ENCODE assay signal across 32 cellular contexts in the genomic region with DNA sequence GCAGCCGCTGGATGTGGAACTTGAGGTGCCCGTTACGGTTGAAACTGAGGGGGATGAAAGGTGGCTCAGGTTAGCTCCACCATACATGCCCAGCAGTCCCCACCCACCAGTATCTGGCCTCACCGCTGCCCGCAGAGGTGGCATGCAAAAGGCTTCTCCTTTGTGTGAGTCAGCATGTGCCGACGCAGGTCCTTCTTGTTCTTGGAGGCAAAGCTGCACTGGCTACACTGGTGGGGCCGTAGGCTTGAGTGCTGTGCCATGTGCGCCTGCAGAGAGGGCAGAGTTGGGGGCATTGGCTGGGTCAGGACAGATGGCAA. TPM values are rescaled to one million over a fixed set of nuclear protein-coding genes. Genes with fewer than 3 reads are reported as not detected.
DNase-seq lines count a peak whose midpoint lies in the region; ATAC-seq, FAIRE-seq and TF ChIP-seq lines count a peak whose summit lies in the region.
"Had no signal": no experiment of that assay in that cellular context is flagged by ENCODE, and none has a peak within 500 bp of the region (broad histone marks: within the 10 kb centered on the region; RNA-seq: fewer than 3 reads in every experiment).

No MANE protein-coding gene starts in this region.

- H3K9me3 ChIP-seq in GM12878 (replicated peaks; ENCODE audit: control insufficient read depth, insufficient read depth, low read length) (no peaks in the 10 kb centered on the region), osteoblast (ENCODE audit: low read depth, low read length) (no peaks in the 10 kb centered on the region), gastroesophageal sphincter (no peaks in the 10 kb centered on the region)
- H3K9me3 ChIP-seq: esophagus squamous epithelium, MG63, neutrophil, vagina had no signal

- DNase-seq in NCI-H524 (lab: John Stamatoyannopoulos, UW): peak; percentile 28 to 65
- no peak for DNase-seq in NCI-H524 treated with DMSO at 0.1 percent for 48 hours (lab: John Stamatoyannopoulos, UW)
- DNase-seq in G401 (ENCODE audit: low spot score): peak; percentile 37
- no peak for DNase-seq in GM12878 (ENCODE audit: low read depth, low spot score)
- DNase-seq in osteoblast (ENCODE audit: insufficient read length, low spot score, missing footprints): peak; percentile 89
- DNase-seq in amniotic stem cell (lab: John Stamatoyannopoulos, UW): no peak
- DNase-seq in CD1c-positive myeloid dendritic cell (ENCODE audit: extremely low spot score): no peak
- DNase-seq: activated CD4-positive, alpha-beta T cell treated with anti-CD3 and anti-CD28 coated beads for 36 hours; activated naive CD4-positive, alpha-beta T cell treated with Interleukin-2 at 50 U/mL for 16 hours; activated T-cell treated with anti-CD3 and anti-CD28 coated beads, Interleukin-2, amount 50 U/mL, for 48 hours; AML-193; brain microvascular endothelial cell; CD4-positive, alpha-beta memory T cell; esophagus squamous epithelium; HCEC 1CT; MG63; NCI-H2029; NCI-H226; NCI-H748 treated with DMSO at 0.1 percent for 48 hours; RPMI8226; stimulated activated naive CD8-positive, alpha-beta T cell treated with anti-CD3 and anti-CD28 coated beads, Interleukin-15, amount 100 ng/mL, for 72 hours; T-helper 2 cell had no signal

- no peak overlapping the region for H3K9ac ChIP-seq in GM12878 (ENCODE audit: control insufficient read depth, insufficient read depth, low read length)

- RAD21 ChIA-PET in GM12878 (lab: Charles Lee; ENCODE audit: unreplicated experiment): no interaction called here

- in situ Hi-C loops in G401 (cut with HindIII; ENCODE audit: low sequenced_read_pairs) (no loop called here), GM12878 (cut with MboI) (no loop called here)

- no peak overlapping the region for H3K4me2 ChIP-seq in GM12878 (ENCODE audit: control insufficient read depth, insufficient read depth)
- no peak overlapping the region for H3K4me2 ChIP-seq in osteoblast (ENCODE audit: insufficient read depth, low read length)

- H4K20me1 ChIP-seq in GM12878 (ENCODE audit: control insufficient read depth, insufficient read depth): no peaks in the 10 kb centered on the region
- H4K20me1 ChIP-seq in osteoblast (ENCODE audit: insufficient read depth, low read length): no peaks in the 10 kb centered on the region

- no peak for TF ChIP-seq RAD21 in GM12878 (IDR thresholded peaks at IDR 0.05; ENCODE audit: insufficient read depth, low read depth, low read length)

- H3K79me2 ChIP-seq in GM12878 (ENCODE audit: control insufficient read depth, insufficient read depth, low read length) (no peaks in the 10 kb centered on the region), osteoblast (ENCODE audit: insufficient read depth, low read length) (no peaks in the 10 kb centered on the region)

- POLR2A ChIA-PET in GM12878 (lab: Charles Lee): interaction anchor here (0.6 to 3.2 kb wide), 4 partner anchors 8 to 15 kb away, joined by 3 to 13 read pairs (median 4); no protein-coding TSS in a partner anchor

- TF ChIP-seq EP300 in GM12878 (IDR thresholded peaks at IDR 0.05; ENCODE audit: borderline replicate concordance in 1 of 2, control insufficient read depth in 1 of 2, low read depth in 2 of 2, low read length in 2 of 2) (no peak), gastroesophageal sphincter (IDR thresholded peaks at IDR 0.05) (no peak)

- SMC1A ChIA-PET in GM12878 (lab: Charles Lee; ENCODE audit: uncharacterized antibody, unreplicated experiment): no interaction called here

- CTCF ChIA-PET in GM12878 (lab: Yijun Ruan, JAX): interaction anchor here (8.0 kb wide), 1 partner anchor 20 kb away, joined by 33 read pairs; no protein-coding TSS in a partner anchor

- H3K27ac ChIP-seq in GM12878 (ENCODE audit: control insufficient read depth, insufficient read depth): no peak overlapping the region
- no peak overlapping the region for H3K27ac ChIP-seq in osteoblast (ENCODE audit: low read depth, low read length)
- H3K27ac ChIP-seq in gastroesophageal sphincter: peak overlapping the region in 2 of 4 donors; percentile 17 to 43
- H3K27ac ChIP-seq: brain microvascular endothelial cell, coronary artery, neutrophil, SK-N-MC, vagina had no signal

- 92% methylated on average over 9 of the region's 9 CpGs for WGBS in GM12878 (ENCODE audit: insufficient coverage, insufficient replicate concordance, low lambda C conversion rate, missing lambda C conversion rate)
- WGBS in gastroesophageal sphincter (ENCODE audit: low coverage in 1 of 2), 2 donors: no CpG with 5 or more reads among the region's 9 CpGs

- H3K4me1 ChIP-seq in GM12878 (ENCODE audit: control insufficient read depth, insufficient read depth, low read length) (peaks cover 3% of the 10 kb centered on the region; the same call in 1 of the 2 replicates), osteoblast (ENCODE audit: insufficient read depth, low read length) (peaks cover 7% of the 10 kb centered on the region), gastroesophageal sphincter (peaks cover 0 to 20% (median 0%) of the 10 kb centered on the region in 3 donors)

- no peak overlapping the region for H3K4me3 ChIP-seq in GM12878
- H3K4me3 ChIP-seq in osteoblast (ENCODE audit: insufficient read depth, low read length): no peak overlapping the region
- no peak overlapping the region for H3K4me3 ChIP-seq in gastroesophageal sphincter
- H3K4me3 ChIP-seq: coronary artery, esophagus squamous epithelium, MG63, SK-N-MC, vagina had no signal

- intact Hi-C loops in GM12878 (cut with micrococcal nuclease; ENCODE audit: unreplicated experiment): no loop called here

- no peak for ATAC-seq in GM12878
- ATAC-seq in gastroesophageal sphincter: no peak
- ATAC-seq: activated CD4-positive, alpha-beta T cell treated with anti-CD3 and anti-CD28 coated beads for 36 hours; left lobe of liver; stimulated activated naive CD8-positive, alpha-beta T cell treated with anti-CD3 and anti-CD28 coated beads, Interleukin-15, amount 100 ng/mL, for 72 hours had no signal

- 0 out of 2 replicates have a peak, but pooled peaks have one; percentile 14 for TF ChIP-seq POLR2A in GM12878 (IDR thresholded peaks at IDR 0.05; ENCODE audit: low read depth, low read length)
- TF ChIP-seq POLR2A in gastroesophageal sphincter (IDR thresholded peaks at IDR 0.05): no peak

- FAIRE-seq in GM12878 (lab: Jason Lieb, UNC): no peak
- FAIRE-seq: frontal cortex had no signal

- H2AFZ ChIP-seq in GM12878 (ENCODE audit: control insufficient read depth, low read depth, low read length): no peak overlapping the region
- no peak overlapping the region for H2AFZ ChIP-seq in osteoblast (ENCODE audit: low read length)

- no peaks in the 10 kb centered on the region for H3K27me3 ChIP-seq in GM12878 (replicated peaks in 1 of 2; ENCODE audit: control insufficient read depth in 2 of 2, insufficient read depth in 2 of 2, low read length in 1 of 2)
- no peaks in the 10 kb centered on the region for H3K27me3 ChIP-seq in osteoblast (ENCODE audit: insufficient read depth, low read length)
- no peaks in the 10 kb centered on the region for H3K27me3 ChIP-seq in gastroesophageal sphincter
- H3K27me3 ChIP-seq: brain microvascular endothelial cell, esophagus squamous epithelium, MG63, neutrophil, vagina had no signal

- H3K36me3 ChIP-seq in GM12878 (ENCODE audit: control insufficient read depth in 2 of 2, insufficient read depth in 2 of 2, low read length in 1 of 2): peaks cover 11 to 59% of the 10 kb centered on the region in 2 experiments
- peaks cover 84% of the 10 kb centered on the region for H3K36me3 ChIP-seq in osteoblast (ENCODE audit: insufficient read depth, low read length)
- H3K36me3 ChIP-seq in gastroesophageal sphincter: peaks cover 0 to 88% of the 10 kb centered on the region in 2 donors

- no peak for TF ChIP-seq CTCF in GM12878 (IDR thresholded peaks at IDR 0.05 in 2 of 3, conservative IDR thresholded peaks at IDR 0.05 in 1 of 3; ENCODE audit: control insufficient read depth in 2 of 3, extremely low read depth in 1 of 3, insufficient read depth in 1 of 3, low read depth in 3 of 3, low read length in 3 of 3)
- no peak for TF ChIP-seq CTCF in osteoblast (IDR thresholded peaks at IDR 0.05; ENCODE audit: extremely low read depth, low read depth, low read length)
- TF ChIP-seq CTCF in gastroesophageal sphincter (IDR thresholded peaks at IDR 0.05): no peak

- TSS peak; percentile 19 for BruUV-seq in GM12878 (replicated peaks; lab: Mats Ljungman, UMichigan)

RNA-seq across cellular contexts. Expression of a gene that starts 15.8 kb away (rescaled TPM):
- 11.6 and 17.7 TPM in 2 replicates for total RNA-seq in G401 (2014; rRNA removed; shearing (Covaris generic))
- 23.3 and 27.4 TPM in 2 replicates for total RNA-seq in GM12878 (2013; cell fraction: nucleolus; rRNA removed)
- total RNA-seq in GM12878 (2014; rRNA removed) (13.8 and 14.3 TPM in 2 replicates), GM12878 (2014; rRNA removed; fragmentation: Illumina TruSeq; extraction: Trizol) (7.7 and 9.9 TPM in 2 replicates), GM12878 (2021) (29.2 and 29.9 TPM in 2 replicates), osteoblast (12.7 and 14.4 TPM in 2 replicates), gastroesophageal sphincter (10 to 100 TPM; 21.5 to 45.3 (median 39.2) TPM)
- polyA plus RNA-seq in GM12878 (2011; ENCODE audit: low read depth): 18.3 TPM
- polyA plus RNA-seq in GM12878 (2011; rRNA removed) (9.6 and 13.3 TPM in 2 replicates), GM12878 (2014; fragmentation: Illumina TruSeq; extraction: Trizol) (13.4 and 23.4 TPM in 2 replicates), GM12878 (2014; fragmentation: Nextera tagmentation; extraction: Ambion mirVana) (10 to 100 TPM in 1 of 2 experiments, 1 to 10 TPM in 1; 8.4 to 10.1 TPM), GM12878 (2014; rRNA removed) (21.4 and 22.5 TPM in 2 replicates), GM12878 (2016; fragmentation: Nextera tagmentation; extraction: Ambion mirVana) (10 to 100 TPM; 32.7 to 32.9 TPM)
- polyA plus RNA-seq in GM12878 (2011; cell fraction: cytosol; rRNA removed): 23.5 and 24.0 TPM in 2 replicates
- polyA plus RNA-seq in GM12878 (2011; cell fraction: nucleus; rRNA removed): 53.5 and 55.4 TPM in 2 replicates
- polyA plus RNA-seq in GM12878 (2012): 26.9 and 34.4 TPM in 2 replicates
- polyA minus RNA-seq in GM12878 (2011; rRNA and poly(A)+ RNA removed): 15.1 and 24.4 TPM in 2 replicates
- polyA minus RNA-seq in GM12878 (2011; cell fraction: cytosol; rRNA and poly(A)+ RNA removed): 9.4 and 9.8 TPM in 2 replicates
- polyA minus RNA-seq in GM12878 (2011; cell fraction: nucleus; rRNA and poly(A)+ RNA removed): 27.7 and 40.9 TPM in 2 replicates

RNA-seq across cellular contexts. Expression of a gene that starts 21.7 kb away (rescaled TPM):
- total RNA-seq in G401 (2014; rRNA removed; shearing (Covaris generic)): 7.2 and 11.1 TPM in 2 replicates
- total RNA-seq in GM12878 (2013; cell fraction: nucleolus; rRNA removed): 110 and 127 TPM in 2 replicates
- total RNA-seq in GM12878 (2014; rRNA removed) (19.9 and 24.2 TPM in 2 replicates), GM12878 (2014; rRNA removed; fragmentation: Illumina TruSeq; extraction: Trizol) (10.5 and 12.3 TPM in 2 replicates), GM12878 (2021) (25.0 and 30.1 TPM in 2 replicates), osteoblast (18.3 and 20.3 TPM in 2 replicates), gastroesophageal sphincter (10 to 100 TPM in 3 of 4 donors, 1 to 10 TPM in 1; 7.5 to 17.9 (median 16.5) TPM)
- polyA plus RNA-seq in GM12878 (2011; ENCODE audit: low read depth): 6.9 TPM
- polyA plus RNA-seq in GM12878 (2011; rRNA removed) (5.0 and 11.4 TPM in 2 replicates), GM12878 (2014; fragmentation: Illumina TruSeq; extraction: Trizol) (3.4 and 12.5 TPM in 2 replicates), GM12878 (2014; fragmentation: Nextera tagmentation; extraction: Ambion mirVana) (1 to 10 TPM in 1 of 2 experiments, under 1 TPM in 1; 0.74 to 1.2 TPM), GM12878 (2014; rRNA removed) (24.8 and 27.2 TPM in 2 replicates), GM12878 (2016; fragmentation: Nextera tagmentation; extraction: Ambion mirVana) (10 to 100 TPM; 16.5 to 19.5 TPM)
- 13.1 and 18.1 TPM in 2 replicates for polyA plus RNA-seq in GM12878 (2011; cell fraction: cytosol; rRNA removed)
- 80.6 and 103 TPM in 2 replicates for polyA plus RNA-seq in GM12878 (2011; cell fraction: nucleus; rRNA removed)
- polyA plus RNA-seq in GM12878 (2012): 13.7 and 15.3 TPM in 2 replicates
- polyA minus RNA-seq in GM12878 (2011; rRNA and poly(A)+ RNA removed): 28.2 and 32.4 TPM in 2 replicates
- polyA minus RNA-seq in GM12878 (2011; cell fraction: cytosol; rRNA and poly(A)+ RNA removed): 6.3 and 9.9 TPM in 2 replicates
- polyA minus RNA-seq in GM12878 (2011; cell fraction: nucleus; rRNA and poly(A)+ RNA removed): 45.3 and 81.1 TPM in 2 replicates

RNA-seq across cellular contexts. Expression of a gene that starts 38.3 kb away (rescaled TPM):
- 129 and 156 TPM in 2 replicates for total RNA-seq in G401 (2014; rRNA removed; shearing (Covaris generic))
- 14.6 and 15.7 TPM in 2 replicates for total RNA-seq in GM12878 (2013; cell fraction: nucleolus; rRNA removed)
- total RNA-seq in GM12878 (2014; rRNA removed) (9.2 and 10.6 TPM in 2 replicates), GM12878 (2014; rRNA removed; fragmentation: Illumina TruSeq; extraction: Trizol) (4.0 and 4.1 TPM in 2 replicates), GM12878 (2021) (9.7 and 10.8 TPM in 2 replicates), osteoblast (15.3 and 21.7 TPM in 2 replicates), gastroesophageal sphincter (100 to 1,000 TPM in 3 of 4 donors, 10 to 100 TPM in 1; 45.6 to 456 (median 177) TPM)
- polyA plus RNA-seq in GM12878 (2011; ENCODE audit: low read depth): 5.7 TPM
- polyA plus RNA-seq in GM12878 (2011; rRNA removed) (3.1 and 4.9 TPM in 2 replicates), GM12878 (2014; fragmentation: Illumina TruSeq; extraction: Trizol) (2.6 and 6.1 TPM in 2 replicates), GM12878 (2014; fragmentation: Nextera tagmentation; extraction: Ambion mirVana) (1 to 10 TPM; 1.6 TPM), GM12878 (2014; rRNA removed) (9.1 and 9.9 TPM in 2 replicates), GM12878 (2016; fragmentation: Nextera tagmentation; extraction: Ambion mirVana) (10 to 100 TPM; 12.4 to 17.0 TPM)
- 8.8 and 9.1 TPM in 2 replicates for polyA plus RNA-seq in GM12878 (2011; cell fraction: cytosol; rRNA removed)
- polyA plus RNA-seq in GM12878 (2011; cell fraction: nucleus; rRNA removed): 4.1 and 4.6 TPM in 2 replicates
- polyA plus RNA-seq in GM12878 (2012): 11.3 and 16.6 TPM in 2 replicates
- 2.6 and 6.4 TPM in 2 replicates for polyA minus RNA-seq in GM12878 (2011; rRNA and poly(A)+ RNA removed)
- polyA minus RNA-seq in GM12878 (2011; cell fraction: cytosol; rRNA and poly(A)+ RNA removed): 0.62 and 0.94 TPM in 2 replicates
- polyA minus RNA-seq in GM12878 (2011; cell fraction: nucleus; rRNA and poly(A)+ RNA removed): 0.77 and 1.5 TPM in 2 replicates

RNA-seq across cellular contexts. Expression of a gene that starts 58.4 kb away (rescaled TPM):
- not detected in 2 replicates for total RNA-seq in G401 (2014; rRNA removed; shearing (Covaris generic))
- 0.15 TPM in 1 of 2 replicates, not detected in the other for total RNA-seq in GM12878 (2013; cell fraction: nucleolus; rRNA removed)
- total RNA-seq in GM12878 (2014; rRNA removed) (0.06 and 0.49 TPM in 2 replicates), GM12878 (2014; rRNA removed; fragmentation: Illumina TruSeq; extraction: Trizol) (0.09 TPM in 1 of 2 replicates, not detected in the other), GM12878 (2021) (0.23 and 0.48 TPM in 2 replicates), osteoblast (0.29 and 2.5 TPM in 2 replicates), gastroesophageal sphincter (1 to 10 TPM in 2 of 4 donors, under 1 TPM in 1, not detected in 1; 0.15 to 3.9 (median 1.2) TPM)
- polyA plus RNA-seq in GM12878 (2011; ENCODE audit: low read depth): not detected
- polyA plus RNA-seq in GM12878 (2011; rRNA removed) (0.20 and 0.34 TPM in 2 replicates), GM12878 (2014; fragmentation: Illumina TruSeq; extraction: Trizol) (0.10 TPM in 1 of 2 replicates, not detected in the other), GM12878 (2014; fragmentation: Nextera tagmentation; extraction: Ambion mirVana) (under 1 TPM in 1 of 2 experiments, not detected in 1; 0.04 TPM), GM12878 (2014; rRNA removed) (0.09 and 0.18 TPM in 2 replicates), GM12878 (2016; fragmentation: Nextera tagmentation; extraction: Ambion mirVana) (under 1 TPM; 0.09 to 0.20 TPM)
- 0.64 and 0.75 TPM in 2 replicates for polyA plus RNA-seq in GM12878 (2011; cell fraction: cytosol; rRNA removed)
- polyA plus RNA-seq in GM12878 (2011; cell fraction: nucleus; rRNA removed): 1.8 TPM in 2 replicates
- polyA plus RNA-seq in GM12878 (2012): 0.28 TPM in 2 replicates
- polyA minus RNA-seq in GM12878 (2011; rRNA and poly(A)+ RNA removed): 0.15 and 0.31 TPM in 2 replicates
- 0.94 and 1.0 TPM in 2 replicates for polyA minus RNA-seq in GM12878 (2011; cell fraction: cytosol; rRNA and poly(A)+ RNA removed)
- polyA minus RNA-seq in GM12878 (2011; cell fraction: nucleus; rRNA and poly(A)+ RNA removed): 0.36 TPM in 1 of 2 replicates, not detected in the other
- total RNA-seq: activated CD4-positive, alpha-beta T cell treated with anti-CD3 and anti-CD28 coated beads for 36 hours; activated CD8-positive, alpha-beta memory T cell treated with anti-CD3 and anti-CD28 coated beads for 36 hours; HT-29; pulmonary artery endothelial cell had no signal
- polyA plus RNA-seq: CD4-positive, alpha-beta memory T cell had no signal

RNA-seq across cellular contexts. Expression of a gene that starts 59.2 kb away (rescaled TPM):
- total RNA-seq in G401 (2014; rRNA removed; shearing (Covaris generic)): 20.7 and 28.9 TPM in 2 replicates
- 84.3 and 84.6 TPM in 2 replicates for total RNA-seq in GM12878 (2013; cell fraction: nucleolus; rRNA removed)
- total RNA-seq in GM12878 (2014; rRNA removed) (21.6 and 29.1 TPM in 2 replicates), GM12878 (2014; rRNA removed; fragmentation: Illumina TruSeq; extraction: Trizol) (19.5 and 21.7 TPM in 2 replicates), GM12878 (2021) (41.5 and 42.1 TPM in 2 replicates), osteoblast (157 and 181 TPM in 2 replicates), gastroesophageal sphincter (10 to 100 TPM; 36.4 to 73.0 (median 56.6) TPM)
- 20.7 TPM for polyA plus RNA-seq in GM12878 (2011; ENCODE audit: low read depth)
- polyA plus RNA-seq in GM12878 (2011; rRNA removed) (16.3 and 30.3 TPM in 2 replicates), GM12878 (2014; fragmentation: Illumina TruSeq; extraction: Trizol) (37.9 and 47.1 TPM in 2 replicates), GM12878 (2014; fragmentation: Nextera tagmentation; extraction: Ambion mirVana) (1 to 10 TPM; 7.1 to 8.6 TPM), GM12878 (2014; rRNA removed) (42.2 and 44.1 TPM in 2 replicates), GM12878 (2016; fragmentation: Nextera tagmentation; extraction: Ambion mirVana) (10 to 100 TPM; 61.0 to 67.0 TPM)
- 50.5 and 59.5 TPM in 2 replicates for polyA plus RNA-seq in GM12878 (2011; cell fraction: cytosol; rRNA removed)
- polyA plus RNA-seq in GM12878 (2011; cell fraction: nucleus; rRNA removed): 150 and 165 TPM in 2 replicates
- 37.9 and 40.3 TPM in 2 replicates for polyA plus RNA-seq in GM12878 (2012)
- polyA minus RNA-seq in GM12878 (2011; rRNA and poly(A)+ RNA removed): 50.5 and 51.0 TPM in 2 replicates
- 19.1 and 22.4 TPM in 2 replicates for polyA minus RNA-seq in GM12878 (2011; cell fraction: cytosol; rRNA and poly(A)+ RNA removed)
- 56.5 and 84.8 TPM in 2 replicates for polyA minus RNA-seq in GM12878 (2011; cell fraction: nucleus; rRNA and poly(A)+ RNA removed)

Comparison
In these comparisons a context has a peak if more than half of its experiments do, and no peak if none do; other contexts are left out.
1. DNase-seq: peak in NCI-H524 (2 of 2), G401 (single experiment) and osteoblast (single experiment); none in NCI-H524 treated with DMSO at 0.1 percent for 48 hours (single experiment), GM12878 (single experiment), amniotic stem cell (single experiment) and CD1c-positive myeloid dendritic cell (single experiment).